ENCODE assay signal across 16 cellular contexts in the genomic region with DNA sequence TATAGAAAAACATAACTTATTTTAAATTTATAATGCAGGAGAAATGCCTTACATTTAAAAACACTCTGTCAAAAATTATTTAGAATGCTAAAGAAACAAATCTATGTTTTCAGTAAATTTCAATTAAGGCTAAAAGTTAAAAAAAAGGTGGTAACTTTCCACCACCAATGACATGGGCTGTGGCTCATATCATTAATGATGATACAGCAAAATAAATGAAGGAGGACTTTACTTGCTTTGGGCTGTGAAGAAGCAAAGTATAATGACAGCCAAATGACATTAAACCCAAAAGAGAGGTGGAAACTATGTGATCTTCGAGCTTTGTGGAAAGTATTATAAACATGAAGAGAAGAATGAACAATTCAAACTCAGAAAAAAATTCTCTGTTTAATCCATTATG.
DNase-seq lines count a peak whose midpoint lies in the region; ATAC-seq, FAIRE-seq and TF ChIP-seq lines count a peak whose summit lies in the region.
"Had no signal": no experiment of that assay in that cellular context is flagged by ENCODE, and none has a peak within 500 bp of the region (broad histone marks: within the 10 kb centered on the region; RNA-seq: fewer than 3 reads in every experiment).

No MANE protein-coding gene starts in this region.

- no peak overlapping the region for H3K4me3 ChIP-seq in left ventricle myocardium inferior
- no peak overlapping the region for H3K4me3 ChIP-seq in ascending aorta
- H3K4me3 ChIP-seq in mesenchymal stem cell (ENCODE audit: insufficient read depth in 1 of 2, low read depth in 1 of 2, low read length in 2 of 2) = no peak overlapping the region
- H3K4me3 ChIP-seq: BLaER1 treated with 17β-estradiol and CSF1 and Interleukin-3, amounts not matched to agents 10 nM and 100 nM had no signal

- H3K4ac ChIP-seq in mesenchymal stem cell (ENCODE audit: low read depth in 1 of 2, low read length in 2 of 2) = no peak overlapping the region

- H2BK5ac ChIP-seq in mesenchymal stem cell (ENCODE audit: low read depth, low read length, poor library complexity, severe bottlenecking) = no peak overlapping the region

- H3K9me3 Mint-ChIP-seq in activated CD4-positive, alpha-beta memory T cell treated with anti-CD3 and anti-CD28 coated beads, Interleukin-2, amount 10 ng/mL, durations not matched to agents 7 days and 5 days = no peaks in the 10 kb centered on the region
- H3K9me3 Mint-ChIP-seq: IgD-negative memory B cell had no signal

- ATAC-seq in left ventricle myocardium superior (no peak), HG03025 (IDR thresholded peaks at IDR 0.05; ENCODE audit: low FRiP score, unreplicated experiment) (no peak)

- POLR2A ChIA-PET in activated CD4-positive, alpha-beta memory T cell treated with anti-CD3 and anti-CD28 coated beads, Interleukin-2, amount 10 ng/mL, durations not matched to agents 7 days and 5 days (lab: Charles Lee) = no interaction called here

- H3K4me3 Mint-ChIP-seq in activated CD4-positive, alpha-beta memory T cell treated with anti-CD3 and anti-CD28 coated beads, Interleukin-2, amount 10 ng/mL, durations not matched to agents 7 days and 5 days = no peak overlapping the region
- H3K4me3 Mint-ChIP-seq: CD4-positive, CD25-positive, alpha-beta regulatory T cell; IgD-negative memory B cell had no signal

- CTCF ChIA-PET in activated CD4-positive, alpha-beta memory T cell treated with anti-CD3 and anti-CD28 coated beads, Interleukin-2, amount 10 ng/mL, durations not matched to agents 7 days and 5 days (lab: Charles Lee) = no interaction called here

- H2BK15ac ChIP-seq in mesenchymal stem cell (ENCODE audit: low read depth, poor library complexity, severe bottlenecking) = no peak overlapping the region

- H2BK12ac ChIP-seq in mesenchymal stem cell (ENCODE audit: low read length in 2 of 2) = no peak overlapping the region

- no peak overlapping the region for H3K18ac ChIP-seq in mesenchymal stem cell (ENCODE audit: low read depth in 1 of 2, low read length in 2 of 2)

- no peak overlapping the region for H3K4me2 ChIP-seq in mesenchymal stem cell (ENCODE audit: low read length, poor library complexity, severe bottlenecking)
- H3K4me2 ChIP-seq: BLaER1 treated with 17β-estradiol and CSF1 and Interleukin-3, amounts not matched to agents 10 nM and 100 nM had no signal

- FAIRE-seq in urothelium cell line (lab: Jason Lieb, UNC) = no peak

- no peak overlapping the region for H3K23ac ChIP-seq in mesenchymal stem cell (ENCODE audit: low read length in 2 of 2)

- H3K27me3 Mint-ChIP-seq in activated CD4-positive, alpha-beta memory T cell treated with anti-CD3 and anti-CD28 coated beads, Interleukin-2, amount 10 ng/mL, durations not matched to agents 7 days and 5 days = peaks cover 25% of the 10 kb centered on the region

- H3K27me3 ChIP-seq in left ventricle myocardium inferior (ENCODE audit: low read depth) = no peaks in the 10 kb centered on the region
- no peaks in the 10 kb centered on the region for H3K27me3 ChIP-seq in ascending aorta
- no peaks in the 10 kb centered on the region for H3K27me3 ChIP-seq in mesenchymal stem cell (ENCODE audit: control insufficient read depth in 1 of 2, insufficient read depth in 1 of 2, low read length in 2 of 2)
- H3K27me3 ChIP-seq: BLaER1 treated with 17β-estradiol and CSF1 and Interleukin-3, amounts not matched to agents 10 nM and 100 nM had no signal

- no peak overlapping the region for H2AK5ac ChIP-seq in mesenchymal stem cell (ENCODE audit: low read length, severe bottlenecking)

- H2BK120ac ChIP-seq in mesenchymal stem cell (ENCODE audit: low read depth, low read length) = no peak overlapping the region

- H3K79me1 ChIP-seq in mesenchymal stem cell (replicated peaks; ENCODE audit: low read length, poor library complexity, severe bottlenecking) = peaks cover 11% of the 10 kb centered on the region

- DNase-seq in left ventricle myocardium inferior (no peak), left ventricle myocardium superior (no peak), ascending aorta (ENCODE audit: low spot score in 2 of 2) (no peak), mesenchymal stem cell (no peak), urothelium cell line (ENCODE audit: low spot score) (no peak)
- DNase-seq in activated CD4-positive, alpha-beta memory T cell treated with anti-CD3 and anti-CD28 coated beads, Interleukin-2, amount 10 ng/mL, durations not matched to agents 7 days and 5 days = no peak
- DNase-seq: 8988T; ACHN; CD4-positive, CD25-positive, alpha-beta regulatory T cell; DMS53; GF-D8; H7 had no signal

- H3K27ac Mint-ChIP-seq in activated CD4-positive, alpha-beta memory T cell treated with anti-CD3 and anti-CD28 coated beads, Interleukin-2, amount 10 ng/mL, durations not matched to agents 7 days and 5 days = no peak overlapping the region
- H3K27ac Mint-ChIP-seq: IgD-negative memory B cell had no signal

- H2AFZ ChIP-seq in mesenchymal stem cell (ENCODE audit: low read depth, low read length) = no peak overlapping the region

- TF ChIP-seq CTCF in left ventricle myocardium inferior (IDR thresholded peaks at IDR 0.05; ENCODE audit: borderline replicate concordance) (no peak), ascending aorta (IDR thresholded peaks at IDR 0.05) (no peak)

- H4K8ac ChIP-seq in mesenchymal stem cell (ENCODE audit: low read length) = no peak overlapping the region

- H3K4me1 ChIP-seq in left ventricle myocardium inferior = peaks cover 44% of the 10 kb centered on the region
- peaks cover 0 to 21% of the 10 kb centered on the region in 2 donors for H3K4me1 ChIP-seq in ascending aorta
- H3K4me1 ChIP-seq in mesenchymal stem cell (ENCODE audit: control insufficient read depth, insufficient read depth, low read depth, low read length) = no peaks in the 10 kb centered on the region

- H3K27ac ChIP-seq in left ventricle myocardium inferior (replicated peaks) = peak overlapping the region; percentile 20
- peak overlapping the region; percentile 3 to 30 for H3K27ac ChIP-seq in ascending aorta
- H3K27ac ChIP-seq in mesenchymal stem cell (ENCODE audit: low read length, poor library complexity, severe bottlenecking) = no peak overlapping the region
- H3K27ac ChIP-seq: BLaER1 treated with 17β-estradiol and CSF1 and Interleukin-3, amounts not matched to agents 10 nM and 100 nM; HL-60 had no signal

- no peaks in the 10 kb centered on the region for H3K36me3 Mint-ChIP-seq in activated CD4-positive, alpha-beta memory T cell treated with anti-CD3 and anti-CD28 coated beads, Interleukin-2, amount 10 ng/mL, durations not matched to agents 7 days and 5 days (ENCODE audit: low read depth)
- H3K36me3 Mint-ChIP-seq: CD4-positive, CD25-positive, alpha-beta regulatory T cell; IgD-negative memory B cell had no signal

- H3K4me1 Mint-ChIP-seq in activated CD4-positive, alpha-beta memory T cell treated with anti-CD3 and anti-CD28 coated beads, Interleukin-2, amount 10 ng/mL, durations not matched to agents 7 days and 5 days = no peaks in the 10 kb centered on the region
- H3K4me1 Mint-ChIP-seq: CD4-positive, CD25-positive, alpha-beta regulatory T cell had no signal

- intact Hi-C loops in left ventricle myocardium inferior (cut with micrococcal nuclease) (no loop called here), left ventricle myocardium superior (cut with micrococcal nuclease) (no loop called here), ascending aorta (cut with DNase I) (no loop called here)

- H4K91ac ChIP-seq in mesenchymal stem cell (ENCODE audit: low read length) = no peak overlapping the region

- H3K36me3 ChIP-seq in left ventricle myocardium inferior = no peaks in the 10 kb centered on the region
- no peaks in the 10 kb centered on the region for H3K36me3 ChIP-seq in ascending aorta
- H3K36me3 ChIP-seq in mesenchymal stem cell (ENCODE audit: control insufficient read depth in 1 of 2, insufficient read depth in 2 of 2, low read depth in 1 of 2, low read length in 2 of 2) = no peaks in the 10 kb centered on the region
- H3K36me3 ChIP-seq: BLaER1 treated with 17β-estradiol and CSF1 and Interleukin-3, amounts not matched to agents 10 nM and 100 nM had no signal

- H3K14ac ChIP-seq in mesenchymal stem cell (ENCODE audit: low read length in 2 of 2) = no peak overlapping the region

- H3K9me3 ChIP-seq in left ventricle myocardium inferior (replicated peaks) (no peaks in the 10 kb centered on the region), ascending aorta (no peaks in the 10 kb centered on the region), mesenchymal stem cell (ENCODE audit: control insufficient read depth, low read length) (no peaks in the 10 kb centered on the region)
- H3K9me3 ChIP-seq: BLaER1 treated with 17β-estradiol and CSF1 and Interleukin-3, amounts not matched to agents 10 nM and 100 nM had no signal

- no CpG with 5 or more reads among the region's 1 CpG for WGBS in mesenchymal stem cell

- H3K9ac ChIP-seq in mesenchymal stem cell (ENCODE audit: low read length) = peak overlapping the region; percentile 23
- H3K9ac ChIP-seq: BLaER1 treated with 17β-estradiol and CSF1 and Interleukin-3, amounts not matched to agents 10 nM and 100 nM had no signal
